9 cellular contexts compared by ENCODE assay signal in the genomic region with DNA sequence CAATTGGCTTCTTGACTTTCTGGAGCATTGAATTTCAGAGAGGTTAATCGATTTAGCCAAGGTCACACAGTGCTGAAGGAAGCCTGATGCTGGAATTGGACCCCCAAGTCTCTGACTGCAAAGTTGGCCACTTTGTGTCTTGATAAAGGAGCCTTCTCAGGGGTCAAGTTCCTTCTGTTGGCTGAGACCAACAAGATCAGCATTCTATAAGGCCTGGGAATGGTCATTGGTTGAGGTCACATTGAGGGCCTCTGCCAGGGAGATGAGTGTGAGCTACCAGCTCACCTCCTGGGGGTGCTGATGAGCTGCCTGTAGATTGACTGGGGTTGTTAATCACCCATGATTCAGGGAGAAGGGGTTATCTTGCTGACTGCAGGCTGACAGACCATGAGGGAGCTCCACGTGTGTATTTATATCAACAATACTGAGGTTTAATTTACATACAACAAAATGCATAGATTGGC. TPM values are rescaled to one million over a fixed set of nuclear protein-coding genes. Genes with fewer than 3 reads are reported as not detected.
DNase-seq lines count a peak whose midpoint lies in the region; ATAC-seq and TF ChIP-seq lines count a peak whose summit lies in the region.
"Had no signal": no experiment of that assay in that cellular context is flagged by ENCODE, and none has a peak within 500 bp of the region (broad histone marks: within the 10 kb centered on the region; RNA-seq: fewer than 3 reads in every experiment).

No MANE protein-coding gene starts in this region.

- H3K9me3 ChIP-seq in DND-41 (ENCODE audit: insufficient read depth, low read length, severe bottlenecking) (peaks cover 4% of the 10 kb centered on the region), IMR-90 (ENCODE audit: control insufficient read depth, insufficient read depth, low read length) (0 out of 2 replicates have a peak, but pooled peaks cover 3% of the 10 kb centered on the region), WERI-Rb-1 (ENCODE audit: severe bottlenecking) (peaks cover 9% of the 10 kb centered on the region)

- ATAC-seq in DND-41 (ENCODE audit: insufficient read depth, low read depth) (peak; percentile 52; the same call in 1 of the 3 replicates), IMR-90 (ENCODE audit: low read depth) (no peak), HG03439 (IDR thresholded peaks at IDR 0.05; ENCODE audit: unreplicated experiment) (no peak)

- no peak overlapping the region for H4K8ac ChIP-seq in IMR-90 (ENCODE audit: low read depth in 2 of 2, low read length in 2 of 2)

- no peak overlapping the region for H3K4ac ChIP-seq in IMR-90 (ENCODE audit: low read depth, low read length)

- no peaks in the 10 kb centered on the region for H3K36me3 Mint-ChIP-seq in glutamatergic neuron (ENCODE audit: unreplicated experiment)

- no peak overlapping the region for H3K4me3 ChIP-seq in DND-41 (ENCODE audit: low read depth in 1 of 2, low read length in 2 of 2)
- no peak overlapping the region for H3K4me3 ChIP-seq in IMR-90 (ENCODE audit: insufficient read depth, low read depth, low read length)
- H3K4me3 ChIP-seq in WERI-Rb-1 (ENCODE audit: low read depth, low read length) = no peak overlapping the region
- no peak overlapping the region for H3K4me3 ChIP-seq in dorsolateral prefrontal cortex

- no peaks in the 10 kb centered on the region for H3K4me1 Mint-ChIP-seq in glutamatergic neuron (ENCODE audit: low read depth, unreplicated experiment)

- DNase-seq in DND-41 (peak; percentile 23), IMR-90 (no peak), WERI-Rb-1 (peak; percentile 52), iris pigment epithelial cell (ENCODE audit: low read depth) (peak; percentile 23), NCI-H1694 (lab: John Stamatoyannopoulos, UW) (no peak), glutamatergic neuron (no peak), dorsolateral prefrontal cortex (no peak)
- DNase-seq: SHP77 treated with DMSO at 0.1 percent for 48 hours had no signal

- no peak overlapping the region for H3K4me3 Mint-ChIP-seq in glutamatergic neuron (ENCODE audit: unreplicated experiment)

- no peak for TF ChIP-seq RAD21 in IMR-90 (IDR thresholded peaks at IDR 0.05; ENCODE audit: low read length)

- H2AK5ac ChIP-seq in IMR-90 (ENCODE audit: low read depth, low read length) = no peak overlapping the region

- H3K79me2 ChIP-seq in DND-41 (ENCODE audit: insufficient read depth, low read length) = no peaks in the 10 kb centered on the region

- no peak overlapping the region for H3K23ac ChIP-seq in IMR-90 (ENCODE audit: low read depth, low read length)

- no peaks in the 10 kb centered on the region for H3K79me1 ChIP-seq in IMR-90 (ENCODE audit: low read depth in 1 of 2, low read length in 2 of 2)

- no peak overlapping the region for H3K27ac ChIP-seq in DND-41 (ENCODE audit: low read length)
- no peak overlapping the region for H3K27ac ChIP-seq in IMR-90 (ENCODE audit: insufficient read depth, low read length)
- no peak overlapping the region for H3K27ac ChIP-seq in WERI-Rb-1
- H3K27ac ChIP-seq in dorsolateral prefrontal cortex = no peak overlapping the region

- no peak for TF ChIP-seq POLR2A in IMR-90 (IDR thresholded peaks at IDR 0.05; ENCODE audit: low read depth, low read length)

- intact Hi-C loops in IMR-90 (cut with micrococcal nuclease) = no loop called here
- intact Hi-C loops in dorsolateral prefrontal cortex (cut with DNase I) = no loop called here

- H3K9me1 ChIP-seq in IMR-90 (ENCODE audit: insufficient read depth, low read length) = peaks cover 12% of the 10 kb centered on the region; the same call in 1 of the 2 replicates

- BruUV-seq in IMR-90 (replicated peaks; lab: Mats Ljungman, UMichigan) = no TSS peak

- in situ Hi-C loops in IMR-90 (cut with MboI; ENCODE audit: low sequenced_read_pairs) = no loop called here

- H4K20me1 ChIP-seq in DND-41 (ENCODE audit: insufficient read depth, low read length) (no peaks in the 10 kb centered on the region), IMR-90 (ENCODE audit: insufficient read depth, low read length) (no peaks in the 10 kb centered on the region)

- no peak overlapping the region for H2BK20ac ChIP-seq in IMR-90 (ENCODE audit: low read depth, low read length)

- no peak overlapping the region for H2BK120ac ChIP-seq in IMR-90 (ENCODE audit: low read depth, low read length)

- H3K27me3 ChIP-seq in DND-41 (ENCODE audit: insufficient read depth, low read length, poor library complexity) (no peaks in the 10 kb centered on the region), IMR-90 (ENCODE audit: control insufficient read depth, insufficient read depth, low read length) (no peaks in the 10 kb centered on the region), WERI-Rb-1 (ENCODE audit: insufficient read depth, low read depth, severe bottlenecking) (no peaks in the 10 kb centered on the region), dorsolateral prefrontal cortex (no peaks in the 10 kb centered on the region)

- H3K14ac ChIP-seq in IMR-90 (replicated peaks; ENCODE audit: low read depth, low read length) = no peak overlapping the region

- no peak overlapping the region for H4K5ac ChIP-seq in IMR-90 (ENCODE audit: low read depth, low read length)

- H2AK9ac ChIP-seq in IMR-90 (replicated peaks; ENCODE audit: low read depth, low read length, poor library complexity) = no peak overlapping the region

- no peaks in the 10 kb centered on the region for H3K27me3 Mint-ChIP-seq in glutamatergic neuron (ENCODE audit: unreplicated experiment)

- POLR2A ChIA-PET in IMR-90 (lab: Charles Lee; ENCODE audit: unreplicated experiment) = no interaction called here

- H3K4me2 ChIP-seq in DND-41 (ENCODE audit: insufficient read depth, low read length) (no peak overlapping the region), IMR-90 (ENCODE audit: low read depth, low read length) (no peak overlapping the region)

- no peak overlapping the region for H3K56ac ChIP-seq in IMR-90 (ENCODE audit: extremely low read depth, insufficient read depth, low read length)

- CTCF ChIA-PET in IMR-90 (lab: Yijun Ruan, JAX) = interaction anchor here (0.7 kb wide), 1 partner anchor 303 kb away, joined by 3 read pairs; no protein-coding TSS in a partner anchor

- H2AFZ ChIP-seq in DND-41 (ENCODE audit: low read depth, low read length) = no peak overlapping the region
- peak overlapping the region; percentile 37 for H2AFZ ChIP-seq in IMR-90 (replicated peaks; ENCODE audit: low read length, poor library complexity)

- peak; percentile 44 for TF ChIP-seq CTCF in DND-41 (IDR thresholded peaks at IDR 0.05; ENCODE audit: borderline replicate concordance, extremely low read depth, low read length, poor library complexity, severe bottlenecking)
- TF ChIP-seq CTCF in IMR-90 (conservative IDR thresholded peaks at IDR 0.05; ENCODE audit: low read depth, low read length) = peak; percentile 23; the same call in 1 of the 2 replicates
- peak; percentile 73 for TF ChIP-seq CTCF in WERI-Rb-1 (IDR thresholded peaks at IDR 0.05; ENCODE audit: low read depth, low read length)
- TF ChIP-seq CTCF in glutamatergic neuron (IDR thresholded peaks at IDR 0.05; ENCODE audit: partially characterized antibody, unreplicated experiment) = no peak
- TF ChIP-seq CTCF in dorsolateral prefrontal cortex (IDR thresholded peaks at IDR 0.05 in 54 of 56, conservative IDR thresholded peaks at IDR 0.05 in 2 of 56; ENCODE audit: low read depth in 1 of 56, partially characterized antibody in 56 of 56) = no peak

- no peak overlapping the region for H2BK5ac ChIP-seq in IMR-90 (ENCODE audit: low read depth, low read length, poor library complexity, severe bottlenecking)

- dilution Hi-C loops in IMR-90 (cut with HindIII; ENCODE audit: low sequenced_read_pairs, unreplicated experiment) = loop anchor here (25.0 kb wide), 1 partner anchor 203 kb away; a partner anchor contains a TSS

- no peaks in the 10 kb centered on the region for H3K9me3 Mint-ChIP-seq in glutamatergic neuron (ENCODE audit: unreplicated experiment)

- no peak overlapping the region for H2BK15ac ChIP-seq in IMR-90 (ENCODE audit: low read depth, low read length)

- no peak overlapping the region for H3K18ac ChIP-seq in IMR-90 (ENCODE audit: low read depth, low read length)

- 83% methylated on average over 1 of the region's 2 CpGs; no CpG with 5 or more reads in 1 of the 2 experiments for WGBS in IMR-90 (ENCODE audit: extremely low coverage in 2 of 2, insufficient read length in 1 of 2), 2 experiments

- no peak overlapping the region for H4K91ac ChIP-seq in IMR-90 (ENCODE audit: insufficient read depth, low read depth, low read length)

- H3K4me1 ChIP-seq in DND-41 (ENCODE audit: insufficient read depth, low read length) (no peaks in the 10 kb centered on the region), IMR-90 (ENCODE audit: control insufficient read depth, insufficient read depth, low read length) (peaks cover 4% of the 10 kb centered on the region; the same call in 1 of the 2 replicates)

- H3K36me3 ChIP-seq in DND-41 (ENCODE audit: insufficient read depth, low read length) (no peaks in the 10 kb centered on the region), IMR-90 (ENCODE audit: control insufficient read depth, insufficient read depth, low read length) (no peaks in the 10 kb centered on the region), WERI-Rb-1 (no peaks in the 10 kb centered on the region)

- H3K27ac Mint-ChIP-seq in glutamatergic neuron (ENCODE audit: unreplicated experiment) = no peak overlapping the region

- H3K9ac ChIP-seq in DND-41 (ENCODE audit: low read depth, low read length) (no peak overlapping the region), IMR-90 (ENCODE audit: low read depth, low read length) (no peak overlapping the region)

TF ChIP-seq in IMR-90, 13 proteins besides CTCF, POLR2A, EP300 and RAD21 (continues in another document):
- no peak for TF ChIP-seq MAFK (IDR thresholded peaks at IDR 0.05; ENCODE audit: low read depth, low read length)
- TF ChIP-seq, protein P1, sequence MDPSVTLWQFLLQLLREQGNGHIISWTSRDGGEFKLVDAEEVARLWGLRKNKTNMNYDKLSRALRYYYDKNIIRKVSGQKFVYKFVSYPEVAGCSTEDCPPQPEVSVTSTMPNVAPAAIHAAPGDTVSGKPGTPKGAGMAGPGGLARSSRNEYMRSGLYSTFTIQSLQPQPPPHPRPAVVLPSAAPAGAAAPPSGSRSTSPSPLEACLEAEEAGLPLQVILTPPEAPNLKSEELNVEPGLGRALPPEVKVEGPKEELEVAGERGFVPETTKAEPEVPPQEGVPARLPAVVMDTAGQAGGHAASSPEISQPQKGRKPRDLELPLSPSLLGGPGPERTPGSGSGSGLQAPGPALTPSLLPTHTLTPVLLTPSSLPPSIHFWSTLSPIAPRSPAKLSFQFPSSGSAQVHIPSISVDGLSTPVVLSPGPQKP (IDR thresholded peaks at IDR 0.05; ENCODE audit: borderline replicate concordance, low read depth, low read length) = no peak

RNA-seq across cellular contexts. Expression of a gene that starts 54.5 kb away (rescaled TPM):
- total RNA-seq in IMR-90 (2012; rRNA removed) = 4.2 and 6.3 TPM in 2 replicates
- polyA plus RNA-seq in IMR-90 (2012; rRNA removed) = 3.6 and 3.8 TPM in 2 replicates
- 2.7 and 3.6 TPM in 2 replicates for polyA plus RNA-seq in IMR-90 (2012; cell fraction: cytosol; rRNA removed)
- polyA plus RNA-seq in IMR-90 (2012; cell fraction: nucleus; rRNA removed; ENCODE audit: low replicate concordance) = 3.0 and 4.7 TPM in 2 replicates
- total RNA-seq in glutamatergic neuron (ENCODE audit: unreplicated experiment) = 10.8 TPM
- total RNA-seq in dorsolateral prefrontal cortex = 10 to 100 TPM; 11.3 to 46.0 (median 22.5) TPM

Comparison
In these comparisons a context has a peak if more than half of its experiments do, and no peak if none do; other contexts are left out.
1. DNase-seq: peak in DND-41 (single experiment), WERI-Rb-1 (single experiment) and iris pigment epithelial cell (single experiment); none in IMR-90 (single experiment), NCI-H1694 (single experiment), glutamatergic neuron (single experiment) and dorsolateral prefrontal cortex (0 of 10).
2. CTCF ChIP-seq: peak in DND-41 (single experiment), IMR-90 (single experiment) and WERI-Rb-1 (single experiment); none in glutamatergic neuron (single experiment) and dorsolateral prefrontal cortex (0 of 56).